In genomic region chr2:200308001-200308400, GRCh38 we compare ENCODE assay signal across 8 cellular contexts. TPM values are rescaled to one million over a fixed set of nuclear protein-coding genes. Genes with fewer than 3 reads are reported as not detected.
DNase-seq lines count a peak whose midpoint lies in the region; ATAC-seq and TF ChIP-seq lines count a peak whose summit lies in the region.

No MANE protein-coding gene starts in this region.

- H4K91ac ChIP-seq in mesenchymal stem cell (ENCODE audit: low read length) = no peak overlapping the region

- peak overlapping the region; percentile 87 for H3K4me2 ChIP-seq in mesenchymal stem cell (ENCODE audit: low read length, poor library complexity, severe bottlenecking)

- H3K14ac ChIP-seq in mesenchymal stem cell (ENCODE audit: low read length in 2 of 2) = no peak overlapping the region

- H3K4me1 ChIP-seq in ACC112 (ENCODE audit: control insufficient read depth, insufficient read depth, low read length, unreplicated experiment) (peaks cover 41% of the 10 kb centered on the region), mesenchymal stem cell (ENCODE audit: control insufficient read depth, insufficient read depth, low read depth, low read length) (peaks cover 1% of the 10 kb centered on the region)

- no peak overlapping the region for H3K18ac ChIP-seq in mesenchymal stem cell (ENCODE audit: low read depth in 1 of 2, low read length in 2 of 2)

- H2AK5ac ChIP-seq in mesenchymal stem cell (ENCODE audit: low read length, severe bottlenecking) = no peak overlapping the region

- H3K9ac ChIP-seq in mesenchymal stem cell (ENCODE audit: low read length) = peak overlapping the region; percentile 87

- H3K79me2 ChIP-seq in ACC112 (ENCODE audit: control insufficient read depth, insufficient read depth, low read length, unreplicated experiment) = peaks cover 63% of the 10 kb centered on the region

- H2BK12ac ChIP-seq in mesenchymal stem cell (ENCODE audit: low read length in 2 of 2) = no peak overlapping the region

- in situ Hi-C loops in brain microvascular endothelial cell (cut with HindIII; ENCODE audit: low pct_ligation_motif_present, low sequenced_read_pairs) = loop anchor here (10.0 kb wide), 1 partner anchor 323 kb away; no protein-coding TSS in a partner anchor

- no peak overlapping the region for H3K4ac ChIP-seq in mesenchymal stem cell (ENCODE audit: low read depth in 1 of 2, low read length in 2 of 2)

- DNase-seq in HT1080 (ENCODE audit: low read depth) (peak; percentile 57), brain microvascular endothelial cell (no peak), mesenchymal stem cell (peak; percentile 69), 8988T (no peak)
- no peak for DNase-seq in activated CD4-positive, alpha-beta T cell treated with anti-CD3 and anti-CD28 coated beads for 48 hours
- DNase-seq in activated CD4-positive, alpha-beta T cell treated with anti-CD3 and anti-CD28 coated beads, Interleukin-2, amount 50 U/mL, for 4 hours = no peak

- H2BK15ac ChIP-seq in mesenchymal stem cell (ENCODE audit: low read depth, poor library complexity, severe bottlenecking) = no peak overlapping the region

- H2BK120ac ChIP-seq in mesenchymal stem cell (ENCODE audit: low read depth, low read length) = no peak overlapping the region

- H3K4me3 ChIP-seq in ACC112 (ENCODE audit: low read depth, low read length) (peak overlapping the region; percentile 96), brain microvascular endothelial cell (ENCODE audit: low read depth, low read length) (peak overlapping the region; percentile 82), mesenchymal stem cell (ENCODE audit: insufficient read depth in 1 of 2, low read depth in 1 of 2, low read length in 2 of 2) (peak overlapping the region in 1 of 2 experiments; percentile 86)

- H3K9me3 ChIP-seq in mesenchymal stem cell (ENCODE audit: control insufficient read depth, low read length) = no peaks in the 10 kb centered on the region

- H2AFZ ChIP-seq in ACC112 (ENCODE audit: low read length, unreplicated experiment) = no peak overlapping the region
- H2AFZ ChIP-seq in mesenchymal stem cell (ENCODE audit: low read depth, low read length) = no peak overlapping the region

- H3K36me3 ChIP-seq in ACC112 (ENCODE audit: insufficient read depth, low read length) (no peaks in the 10 kb centered on the region), brain microvascular endothelial cell (replicated peaks) (no peaks in the 10 kb centered on the region), mesenchymal stem cell (ENCODE audit: control insufficient read depth in 1 of 2, insufficient read depth in 2 of 2, low read depth in 1 of 2, low read length in 2 of 2) (no peaks in the 10 kb centered on the region)

- H3K27me3 ChIP-seq in ACC112 (ENCODE audit: insufficient read depth, low read length) (no peaks in the 10 kb centered on the region), brain microvascular endothelial cell (replicated peaks) (no peaks in the 10 kb centered on the region), mesenchymal stem cell (ENCODE audit: control insufficient read depth in 1 of 2, insufficient read depth in 1 of 2, low read length in 2 of 2) (no peaks in the 10 kb centered on the region)

- peaks cover 1% of the 10 kb centered on the region for H3K79me1 ChIP-seq in mesenchymal stem cell (replicated peaks; ENCODE audit: low read length, poor library complexity, severe bottlenecking)

- peak overlapping the region; percentile 59 for H3K27ac ChIP-seq in ACC112 (ENCODE audit: low read depth, low read length)
- peak overlapping the region; percentile 86 for H3K27ac ChIP-seq in brain microvascular endothelial cell
- H3K27ac ChIP-seq in mesenchymal stem cell (ENCODE audit: low read length, poor library complexity, severe bottlenecking) = peak overlapping the region; percentile 88

- ATAC-seq in GM21447 (IDR thresholded peaks at IDR 0.05; ENCODE audit: unreplicated experiment) = no peak

- WGBS in mesenchymal stem cell = 7% methylated on average over 6 of the region's 6 CpGs

- H2BK5ac ChIP-seq in mesenchymal stem cell (ENCODE audit: low read depth, low read length, poor library complexity, severe bottlenecking) = no peak overlapping the region

- no peak for TF ChIP-seq CTCF in brain microvascular endothelial cell (IDR thresholded peaks at IDR 0.05; ENCODE audit: low read depth, low read length, missing control alignments)

- no peak overlapping the region for H3K23ac ChIP-seq in mesenchymal stem cell (ENCODE audit: low read length in 2 of 2)

- no peak overlapping the region for H4K8ac ChIP-seq in mesenchymal stem cell (ENCODE audit: low read length)

RNA-seq across cellular contexts. Expression of gene SPATS2L, which starts 1.5 kb away (rescaled TPM):
- 145 and 158 TPM in 2 replicates for total RNA-seq in HT1080 (2014; rRNA removed; shearing (Covaris generic))
- 177 and 202 TPM in 2 replicates for polyA plus RNA-seq in HT1080 (2015; cell fraction: cytosol; rRNA removed)
- polyA plus RNA-seq in HT1080 (2015; cell fraction: nucleus; rRNA removed) = 94.7 and 110 TPM in 2 replicates
- polyA plus RNA-seq in mesenchymal stem cell (2013, experiment 1 of 2) = 377 TPM
- 383 TPM for polyA plus RNA-seq in mesenchymal stem cell (2013, experiment 2 of 2)

Comparison
In these comparisons a context has a peak if more than half of its experiments do, and no peak if none do; other contexts are left out.
1. DNase-seq: peak in HT1080 (single experiment) and mesenchymal stem cell (single experiment); none in brain microvascular endothelial cell (single experiment), 8988T (single experiment), activated CD4-positive, alpha-beta T cell treated with anti-CD3 and anti-CD28 coated beads for 48 hours (single experiment) and activated CD4-positive, alpha-beta T cell treated with anti-CD3 and anti-CD28 coated beads, Interleukin-2, amount 50 U/mL, for 4 hours (0 of 2).
2. Peak in every context shown above with its lines, with median percentiles within 50 percentile points of each other: H3K27ac ChIP-seq.